Comparison of ENCODE assay signal across 9 cellular contexts in genomic region chr12:4858385-4858784, GRCh38. TPM values are rescaled to one million over a fixed set of nuclear protein-coding genes. Genes with fewer than 3 reads are reported as not detected.
DNase-seq lines count a peak whose midpoint lies in the region; ATAC-seq, FAIRE-seq and TF ChIP-seq lines count a peak whose summit lies in the region.
"Had no signal": no experiment of that assay in that cellular context is flagged by ENCODE, and none has a peak within 500 bp of the region (broad histone marks: within the 10 kb centered on the region; RNA-seq: fewer than 3 reads in every experiment).

No MANE protein-coding gene starts in this region.

- H3K36me3 ChIP-seq in SK-N-SH (replicated peaks in 1 of 2; ENCODE audit: control insufficient read depth in 1 of 2, insufficient read depth in 2 of 2, low read length in 1 of 2) (no peaks in the 10 kb centered on the region), WERI-Rb-1 (no peaks in the 10 kb centered on the region)

- H3K27ac ChIP-seq in SK-N-SH (ENCODE audit: low read depth in 2 of 2, low read length in 1 of 2) (no peak overlapping the region), WERI-Rb-1 (no peak overlapping the region)

- TF ChIP-seq EP300 in SK-N-SH (IDR thresholded peaks at IDR 0.05; ENCODE audit: borderline replicate concordance in 1 of 2, low read depth in 1 of 2, low read length in 1 of 2) = no peak

- POLR2A ChIA-PET in SK-N-SH (lab: Yijun Ruan, JAX) = no interaction called here

- ATAC-seq in SK-N-SH treated with all-trans-retinoic acid at 6 μM for 48 hours (no peak; the same call in 2 of the 3 replicates), HG02938 (IDR thresholded peaks at IDR 0.05; ENCODE audit: unreplicated experiment) (no peak)
- ATAC-seq in stimulated activated naive B cell treated with anti-CD40 and anti-IgM and Interleukin-4, amounts not matched to agents 10 μg/mL and 1 μg/mL and 100 μg/mL, for 72 hours (replicated peaks) = no peak

- H3K27me3 ChIP-seq in SK-N-SH (ENCODE audit: insufficient read depth) = peaks cover 82% of the 10 kb centered on the region
- peaks cover 5% of the 10 kb centered on the region for H3K27me3 ChIP-seq in WERI-Rb-1 (ENCODE audit: insufficient read depth, low read depth, severe bottlenecking)

- DNase-seq in SK-N-SH (peak; percentile 20), WERI-Rb-1 (peak; percentile 82), immature natural killer cell (no peak), SIG-M5 treated with dmso at 0.1 percent for 504 hours (lab: John Stamatoyannopoulos, UW; ENCODE audit: unreplicated experiment) (no peak), RCC 7860 (ENCODE audit: low spot score) (no peak)
- no peak for DNase-seq in stimulated activated naive B cell treated with anti-CD40 and anti-IgM and Interleukin-4, amounts not matched to agents 10 μg/mL and 1 μg/mL and 100 μg/mL, for 72 hours

- H3K4me3 ChIP-seq in SK-N-SH (ENCODE audit: low read depth in 2 of 2, low read length in 1 of 2) = no peak overlapping the region
- H3K4me3 ChIP-seq in WERI-Rb-1 (ENCODE audit: low read depth, low read length) = peak overlapping the region; percentile 42; the same call in 1 of the 2 replicates

- H3K79me2 ChIP-seq in SK-N-SH (ENCODE audit: insufficient read depth) = no peaks in the 10 kb centered on the region

- H3K9me3 ChIP-seq in SK-N-SH = no peaks in the 10 kb centered on the region
- no peaks in the 10 kb centered on the region for H3K9me3 ChIP-seq in WERI-Rb-1 (ENCODE audit: severe bottlenecking)

- peaks cover 0 to 17% (median 5%) of the 10 kb centered on the region in 3 donors for H3K27me3 Mint-ChIP-seq in immature natural killer cell (ENCODE audit: low read depth in 3 of 3)
- peaks cover 45 to 51% of the 10 kb centered on the region in 2 donors for H3K27me3 Mint-ChIP-seq in stimulated activated naive B cell treated with anti-CD40 and anti-IgM and Interleukin-4, amounts not matched to agents 10 μg/mL and 1 μg/mL and 100 μg/mL, for 72 hours

- WGBS in SK-N-SH (ENCODE audit: low lambda C conversion rate) = 3% methylated on average over 9 of the region's 9 CpGs

- H3F3A ChIP-seq in SK-N-SH (replicated peaks; ENCODE audit: insufficient read depth) = no peaks in the 10 kb centered on the region

- H3K9me2 ChIP-seq in SK-N-SH = no peaks in the 10 kb centered on the region

- H3K9me3 Mint-ChIP-seq in immature natural killer cell = no peaks in the 10 kb centered on the region
- no peaks in the 10 kb centered on the region for H3K9me3 Mint-ChIP-seq in stimulated activated naive B cell treated with anti-CD40 and anti-IgM and Interleukin-4, amounts not matched to agents 10 μg/mL and 1 μg/mL and 100 μg/mL, for 72 hours
- H3K9me3 Mint-ChIP-seq: natural killer cell had no signal

- CTCF ChIA-PET in SK-N-SH (lab: Yijun Ruan, JAX) = interaction anchor here (0.8 to 7.5 kb wide), 34 partner anchors 10 to 582 kb away, joined by 3 to 86 read pairs (median 5); no protein-coding TSS in a partner anchor

- TF ChIP-seq RAD21 in SK-N-SH (IDR thresholded peaks at IDR 0.05; ENCODE audit: low read length) = no peak

- no peaks in the 10 kb centered on the region for H4K20me1 ChIP-seq in SK-N-SH (ENCODE audit: insufficient read depth)

- no peak for FAIRE-seq in RCC 7860 (lab: Jason Lieb, UNC)

- H3K4me3 Mint-ChIP-seq in immature natural killer cell = peak overlapping the region; percentile 70 to 85 (median 78)
- H3K4me3 Mint-ChIP-seq in stimulated activated naive B cell treated with anti-CD40 and anti-IgM and Interleukin-4, amounts not matched to agents 10 μg/mL and 1 μg/mL and 100 μg/mL, for 72 hours = peak overlapping the region; percentile 59 to 73

- no peaks in the 10 kb centered on the region for H3K36me3 Mint-ChIP-seq in immature natural killer cell
- H3K36me3 Mint-ChIP-seq in stimulated activated naive B cell treated with anti-CD40 and anti-IgM and Interleukin-4, amounts not matched to agents 10 μg/mL and 1 μg/mL and 100 μg/mL, for 72 hours = no peaks in the 10 kb centered on the region
- H3K36me3 Mint-ChIP-seq: natural killer cell had no signal

- H3K9ac ChIP-seq in SK-N-SH = no peak overlapping the region

- H2AFZ ChIP-seq in SK-N-SH (ENCODE audit: low read depth) = no peak overlapping the region

- peaks cover 17 to 30% of the 10 kb centered on the region in 2 donors for H3K4me1 Mint-ChIP-seq in immature natural killer cell
- peaks cover 28 to 29% of the 10 kb centered on the region in 2 donors for H3K4me1 Mint-ChIP-seq in stimulated activated naive B cell treated with anti-CD40 and anti-IgM and Interleukin-4, amounts not matched to agents 10 μg/mL and 1 μg/mL and 100 μg/mL, for 72 hours

- no peak overlapping the region for H3K27ac Mint-ChIP-seq in immature natural killer cell
- no peak overlapping the region for H3K27ac Mint-ChIP-seq in stimulated activated naive B cell treated with anti-CD40 and anti-IgM and Interleukin-4, amounts not matched to agents 10 μg/mL and 1 μg/mL and 100 μg/mL, for 72 hours

- H3K4me2 ChIP-seq in SK-N-SH = peak overlapping the region; percentile 73; the same call in 1 of the 2 replicates

- TF ChIP-seq CTCF in SK-N-SH (IDR thresholded peaks at IDR 0.05) (no peak), WERI-Rb-1 (IDR thresholded peaks at IDR 0.05; ENCODE audit: low read depth, low read length) (peak; percentile 75)

- peaks cover 0 to 7% of the 10 kb centered on the region in 2 experiments; a peak in 1 of 4 replicates for H3K4me1 ChIP-seq in SK-N-SH (ENCODE audit: control insufficient read depth in 1 of 2, insufficient read depth in 2 of 2, low read depth in 1 of 2, low read length in 1 of 2)

TF ChIP-seq in SK-N-SH, 30 proteins besides CTCF, POLR2A, EP300 and RAD21 (continues in another document):
- TF ChIP-seq IRF3 (IDR thresholded peaks at IDR 0.05; ENCODE audit: low read depth, low read length) = no peak
- TF ChIP-seq NFIC (IDR thresholded peaks at IDR 0.05; ENCODE audit: borderline replicate concordance) = no peak
- no peak for TF ChIP-seq USF1 (IDR thresholded peaks at IDR 0.05; ENCODE audit: borderline replicate concordance, low read depth)
- no peak for TF ChIP-seq MAX (IDR thresholded peaks at IDR 0.05; ENCODE audit: low read depth)
- no peak for TF ChIP-seq POLR2AphosphoS5 (IDR thresholded peaks at IDR 0.05; ENCODE audit: low read depth, low read length)
- TF ChIP-seq CHD2 (IDR thresholded peaks at IDR 0.05; ENCODE audit: low read length, partially characterized antibody) = no peak

TF ChIP-seq in SK-N-SH treated with all-trans-retinoic acid at 6 μM for 48 hours, 23 proteins besides CTCF, POLR2A, EP300 and RAD21:
- TF ChIP-seq CSRNP3 (CRISPR knock-in tag; IDR thresholded peaks at IDR 0.05) (no peak), ZNF8 (CRISPR knock-in tag; IDR thresholded peaks at IDR 0.05) (no peak), ZC3H10 (CRISPR knock-in tag; IDR thresholded peaks at IDR 0.05) (no peak), ZFP30 (CRISPR knock-in tag; IDR thresholded peaks at IDR 0.05) (no peak), ZNF565 (CRISPR knock-in tag; conservative IDR thresholded peaks at IDR 0.05; ENCODE audit: low read depth) (no peak)
TF ChIP-seq in SK-N-SH treated with all-trans-retinoic acid at 6 μM for 48 hours: peak in this region for 0.

RNA-seq across cellular contexts. Expression of gene KCNA1, which starts 51.3 kb away (rescaled TPM):
- 0.08 TPM in 1 of 2 replicates, not detected in the other for polyA plus RNA-seq in SK-N-SH (2012; rRNA removed)
- polyA plus RNA-seq in SK-N-SH (2012; cell fraction: cytosol; rRNA removed) = 0.01 TPM in 2 replicates
- 0.01 and 0.04 TPM in 2 replicates for polyA plus RNA-seq in SK-N-SH (2012; cell fraction: nucleus; rRNA removed)
- not detected for polyA plus RNA-seq in immature natural killer cell

Comparison
In these comparisons a context has a peak if more than half of its experiments do, and no peak if none do; other contexts are left out.
1. DNase-seq: peak in SK-N-SH (single experiment) and WERI-Rb-1 (single experiment); none in immature natural killer cell (0 of 3), stimulated activated naive B cell treated with anti-CD40 and anti-IgM and Interleukin-4, amounts not matched to agents 10 μg/mL and 1 μg/mL and 100 μg/mL, for 72 hours (single experiment), SIG-M5 treated with dmso at 0.1 percent for 504 hours (single experiment) and RCC 7860 (single experiment).